Comparison of ENCODE assay signal across 17 cellular contexts in genomic region chr12:11607313-11608081, GRCh38. TPM values are rescaled to one million over a fixed set of nuclear protein-coding genes. Genes with fewer than 3 reads are reported as not detected.
A peak's percentile ranks its signal among the peaks of the same experiment; 100 is the strongest.
DNase-seq lines count a peak whose midpoint lies in the region; ATAC-seq and TF ChIP-seq lines count a peak whose summit lies in the region.
"Had no signal": no experiment of that assay in that cellular context is flagged by ENCODE, and none has a peak within 500 bp of the region (broad histone marks: within the 10 kb centered on the region; RNA-seq: fewer than 3 reads in every experiment).

No MANE protein-coding gene starts in this region.

- no peak overlapping the region for H3K9ac ChIP-seq in iPS-18a (ENCODE audit: low read length)

- H3K27ac ChIP-seq in ascending aorta, result peak overlapping the region; percentile 11 to 52
- H3K27ac ChIP-seq in iPS-18a (ENCODE audit: low read length), result peak overlapping the region; percentile 46
- H3K27ac ChIP-seq: foreskin keratinocyte had no signal

- ATAC-seq in GM21737 (IDR thresholded peaks at IDR 0.05; ENCODE audit: unreplicated experiment), result no peak
- ATAC-seq: foreskin keratinocyte; stimulated activated effector memory CD8-positive, alpha-beta T cell treated with anti-CD3 and anti-CD28 coated beads, Interleukin-12 subunit alpha, Interleukin-12 subunit beta, amount 100 ng/mL, for 72 hours had no signal

- H3K27me3 ChIP-seq in ascending aorta (no peaks in the 10 kb centered on the region), iPS-18a (ENCODE audit: control insufficient read depth, insufficient read depth, low read length) (no peaks in the 10 kb centered on the region)
- H3K27me3 ChIP-seq: foreskin keratinocyte had no signal

- no peaks in the 10 kb centered on the region for H3K9me3 ChIP-seq in ascending aorta
- H3K9me3 ChIP-seq in iPS-18a (ENCODE audit: control insufficient read depth, low read depth, low read length), result no peaks in the 10 kb centered on the region

- DNase-seq in GM04504 (ENCODE audit: low read depth), result peak; percentile 60
- DNase-seq in ascending aorta (ENCODE audit: low spot score in 2 of 2), result no peak
- DNase-seq in retinal pigment epithelial cell (ENCODE audit: low read depth), result peak; percentile 67
- no peak for DNase-seq in NK-92 (lab: John Stamatoyannopoulos, UW; ENCODE audit: unreplicated experiment)
- DNase-seq in medulla oblongata (ENCODE audit: extremely low spot score), result no peak
- DNase-seq in NCI-H69 (lab: John Stamatoyannopoulos, UW), result no peak
- DNase-seq: activated CD4-positive, alpha-beta T cell treated with anti-CD3 and anti-CD28 coated beads for 4 hours; CD8-positive, alpha-beta memory T cell; foreskin keratinocyte; HCEC 1CT; KBM-7; kidney glomerular epithelial cell; NCI-H1930; occipital lobe had no signal

- H3K4me3 ChIP-seq in ascending aorta (peak overlapping the region in 1 of 2 donors; percentile 1), iPS-18a (ENCODE audit: low read length) (no peak overlapping the region), retinal pigment epithelial cell (ENCODE audit: low read length) (no peak overlapping the region)

- H3K36me3 ChIP-seq in ascending aorta (no peaks in the 10 kb centered on the region), iPS-18a (ENCODE audit: control insufficient read depth, low read depth, low read length) (no peaks in the 10 kb centered on the region)

- intact Hi-C loops in ascending aorta (cut with DNase I), result no loop called here

- no peak for TF ChIP-seq CTCF in ascending aorta (IDR thresholded peaks at IDR 0.05)
- no peak for TF ChIP-seq CTCF in retinal pigment epithelial cell (conservative IDR thresholded peaks at IDR 0.05; ENCODE audit: low read depth, low read length)

- peaks cover 0 to 7% of the 10 kb centered on the region in 2 donors for H3K4me1 ChIP-seq in ascending aorta
- peaks cover 28% of the 10 kb centered on the region for H3K4me1 ChIP-seq in iPS-18a (ENCODE audit: control insufficient read depth, low read depth, low read length)
- H3K4me1 ChIP-seq: foreskin keratinocyte had no signal

RNA-seq across cellular contexts. Expression of gene ETV6, which starts 42.0 kb away (rescaled TPM):
- 21.6 TPM for total RNA-seq in ascending aorta

Comparison
In these comparisons a context has a peak if more than half of its experiments do, and no peak if none do; other contexts are left out.
1. DNase-seq: peak in GM04504 (single experiment) and retinal pigment epithelial cell (single experiment); none in ascending aorta (0 of 2), NK-92 (single experiment), medulla oblongata (single experiment) and NCI-H69 (single experiment).